ENCODE assay signal across 6 cellular contexts in genomic region chr7:100217934-100218333, GRCh38. TPM values are rescaled to one million over a fixed set of nuclear protein-coding genes. Genes with fewer than 3 reads are reported as not detected.
DNase-seq lines count a peak whose midpoint lies in the region; ATAC-seq and TF ChIP-seq lines count a peak whose summit lies in the region.
"Not testable (repeated sequence)": the region's sequence is repeated elsewhere in the genome, so short reads cannot be mapped to it uniquely, and the experiment has no call there.

No MANE protein-coding gene starts in this region.

- CTCF ChIA-PET in activated CD4-positive, alpha-beta memory T cell treated with anti-CD3 and anti-CD28 coated beads for 36 hours (lab: Charles Lee) = interaction anchor here (0.6 to 4.1 kb wide), 15 partner anchors 8 to 135 kb away, joined by 3 to 43 read pairs (median 4); partner anchors contain the start of genes GAL3ST4 and LAMTOR4

- H3K9me3 Mint-ChIP-seq in activated CD4-positive, alpha-beta memory T cell treated with anti-CD3 and anti-CD28 coated beads for 36 hours; endothelial cell (ENCODE audit: unreplicated experiment); progenitor cell of endocrine pancreas (ENCODE audit: low read depth): not testable (repeated sequence)

- POLR2A ChIA-PET in activated CD4-positive, alpha-beta memory T cell treated with anti-CD3 and anti-CD28 coated beads for 36 hours (lab: Charles Lee) = not testable (repeated sequence)

- H3K36me3 Mint-ChIP-seq in activated CD4-positive, alpha-beta memory T cell treated with anti-CD3 and anti-CD28 coated beads for 36 hours = peaks cover 37% of the 10 kb centered on the region
- peaks cover 21% of the 10 kb centered on the region for H3K36me3 Mint-ChIP-seq in endothelial cell (ENCODE audit: low read depth, unreplicated experiment)
- H3K36me3 Mint-ChIP-seq in progenitor cell of endocrine pancreas (ENCODE audit: insufficient read depth) = not testable (repeated sequence)

- peak overlapping the region; percentile 74 for H3K4me3 Mint-ChIP-seq in activated CD4-positive, alpha-beta memory T cell treated with anti-CD3 and anti-CD28 coated beads for 36 hours
- H3K4me3 Mint-ChIP-seq in endothelial cell (ENCODE audit: unreplicated experiment); progenitor cell of endocrine pancreas (ENCODE audit: low read depth): not testable (repeated sequence)

- not testable (repeated sequence) for H3K27me3 Mint-ChIP-seq in activated CD4-positive, alpha-beta memory T cell treated with anti-CD3 and anti-CD28 coated beads for 36 hours; progenitor cell of endocrine pancreas
- H3K27me3 Mint-ChIP-seq in endothelial cell (ENCODE audit: unreplicated experiment) = peaks cover 11% of the 10 kb centered on the region

- peak; percentile 13 to 46 for DNase-seq in AML-193 (lab: John Stamatoyannopoulos, UW)
- DNase-seq in NCI-H2171 treated with DMSO at 0.1 percent for 48 hours (lab: John Stamatoyannopoulos, UW) = peak; percentile 67
- peak; percentile 90 for DNase-seq in activated CD4-positive, alpha-beta memory T cell treated with anti-CD3 and anti-CD28 coated beads for 36 hours
- peak; percentile 93 for DNase-seq in endothelial cell (ENCODE audit: low spot score)
- DNase-seq in progenitor cell of endocrine pancreas (ENCODE audit: low spot score, unreplicated experiment) = peak; percentile 76

- peak; percentile 1 for ATAC-seq in GM21576 (IDR thresholded peaks at IDR 0.05; ENCODE audit: unreplicated experiment)

- H3K4me1 Mint-ChIP-seq in activated CD4-positive, alpha-beta memory T cell treated with anti-CD3 and anti-CD28 coated beads for 36 hours (ENCODE audit: low read depth) = peaks cover 48% of the 10 kb centered on the region
- H3K4me1 Mint-ChIP-seq in endothelial cell (ENCODE audit: unreplicated experiment); progenitor cell of endocrine pancreas (ENCODE audit: low read depth): not testable (repeated sequence)

- TF ChIP-seq CTCF in endothelial cell (IDR thresholded peaks at IDR 0.05; ENCODE audit: unreplicated experiment) (peak; percentile 54), progenitor cell of endocrine pancreas (IDR thresholded peaks at IDR 0.05; ENCODE audit: unreplicated experiment) (peak; percentile 61)

- intact Hi-C loops in activated CD4-positive, alpha-beta memory T cell treated with anti-CD3 and anti-CD28 coated beads for 36 hours (cut with micrococcal nuclease) = loop anchor here (1.0 to 2.0 kb wide), 3 partner anchors 9 to 85 kb away; no protein-coding TSS in a partner anchor

- H3K27ac Mint-ChIP-seq in activated CD4-positive, alpha-beta memory T cell treated with anti-CD3 and anti-CD28 coated beads for 36 hours = peak overlapping the region; percentile 96
- not testable (repeated sequence) for H3K27ac Mint-ChIP-seq in endothelial cell (ENCODE audit: unreplicated experiment); progenitor cell of endocrine pancreas

RNA-seq across cellular contexts. Expression of gene PVRIG, which starts 1.8 kb away (rescaled TPM):
- 10 to 100 TPM; 21.0 to 21.2 TPM for total RNA-seq in activated CD4-positive, alpha-beta memory T cell treated with anti-CD3 and anti-CD28 coated beads for 36 hours
- total RNA-seq in endothelial cell (ENCODE audit: unreplicated experiment) (not detected), progenitor cell of endocrine pancreas (not detected in 2 replicates)

RNA-seq across cellular contexts. Expression of gene STAG3, which starts 40.2 kb away (rescaled TPM):
- total RNA-seq in activated CD4-positive, alpha-beta memory T cell treated with anti-CD3 and anti-CD28 coated beads for 36 hours = 10 to 100 TPM; 20.8 to 20.9 TPM
- 1.9 TPM for total RNA-seq in endothelial cell (ENCODE audit: unreplicated experiment)
- 2.4 and 2.5 TPM in 2 replicates for total RNA-seq in progenitor cell of endocrine pancreas

RNA-seq across cellular contexts. Expression of gene GPC2, which starts 40.8 kb away (rescaled TPM):
- 1 to 10 TPM; 4.8 to 5.5 TPM for total RNA-seq in activated CD4-positive, alpha-beta memory T cell treated with anti-CD3 and anti-CD28 coated beads for 36 hours
- 27.2 TPM for total RNA-seq in endothelial cell (ENCODE audit: unreplicated experiment)
- total RNA-seq in progenitor cell of endocrine pancreas = 64.0 and 65.2 TPM in 2 replicates

RNA-seq across cellular contexts. Expression of gene GAL3ST4, which starts 49.5 kb away (rescaled TPM):
- total RNA-seq in activated CD4-positive, alpha-beta memory T cell treated with anti-CD3 and anti-CD28 coated beads for 36 hours = 1 to 10 TPM; 2.4 to 2.8 TPM
- 4.4 TPM for total RNA-seq in endothelial cell (ENCODE audit: unreplicated experiment)
- 4.9 and 5.1 TPM in 2 replicates for total RNA-seq in progenitor cell of endocrine pancreas

RNA-seq across cellular contexts. Expression of gene TRAPPC14, which starts 59.4 kb away (rescaled TPM):
- total RNA-seq in activated CD4-positive, alpha-beta memory T cell treated with anti-CD3 and anti-CD28 coated beads for 36 hours = 10 to 100 TPM; 17.9 to 19.7 TPM
- total RNA-seq in endothelial cell (ENCODE audit: unreplicated experiment) (30.2 TPM), progenitor cell of endocrine pancreas (29.6 and 30.7 TPM in 2 replicates)

Comparison
In these comparisons a context has a peak if more than half of its experiments do, and no peak if none do; other contexts are left out.
1. Peak in every context shown above with its lines: DNase-seq and ATAC-seq.
2. DNase-seq: peak in every context shown above with its lines; median percentile 93 in endothelial cell; 90 in activated CD4-positive, alpha-beta memory T cell treated with anti-CD3 and anti-CD28 coated beads for 36 hours; 76 in progenitor cell of endocrine pancreas; 67 in NCI-H2171 treated with DMSO at 0.1 percent for 48 hours; 30 in AML-193.
3. RNA of gene PVRIG, which starts 1.8 kb away (total RNA-seq): 21.0 to 21.2 TPM in activated CD4-positive, alpha-beta memory T cell treated with anti-CD3 and anti-CD28 coated beads for 36 hours; not detected in progenitor cell of endocrine pancreas and not detected in endothelial cell (single experiment); every median in the first group is over 10 times any median in the second.